Comparison of ENCODE assay signal across 17 cellular contexts in the genomic region with DNA sequence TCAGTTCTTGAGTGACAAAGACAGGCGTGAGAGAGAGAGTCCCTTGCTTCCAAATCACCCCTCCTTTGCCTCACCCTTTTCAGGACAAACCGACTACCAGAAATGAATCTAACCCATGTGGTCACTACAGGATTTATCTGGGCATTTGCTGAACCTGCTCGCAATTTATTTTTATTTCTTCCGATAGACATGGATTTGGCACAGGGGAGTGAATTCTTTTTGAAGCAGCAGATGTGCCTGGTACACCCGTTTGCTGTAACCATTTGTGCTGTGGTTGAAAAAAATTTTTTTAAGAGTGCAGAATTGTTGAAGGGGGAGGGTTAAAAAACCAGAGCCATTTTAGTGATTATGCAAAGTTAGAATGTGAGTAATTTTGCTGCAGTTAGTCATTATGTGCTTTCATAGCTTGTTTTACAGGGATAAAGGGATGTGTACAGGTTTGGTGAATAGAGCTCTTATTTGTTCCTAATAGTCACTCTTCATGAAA.
DNase-seq lines count a peak whose midpoint lies in the region; ATAC-seq and TF ChIP-seq lines count a peak whose summit lies in the region.
"Had no signal": no experiment of that assay in that cellular context is flagged by ENCODE, and none has a peak within 500 bp of the region (broad histone marks: within the 10 kb centered on the region; RNA-seq: fewer than 3 reads in every experiment).

No MANE protein-coding gene starts in this region.

- no peaks in the 10 kb centered on the region for H3K9me3 ChIP-seq in lung (ENCODE audit: control insufficient read depth in 2 of 2, insufficient read depth in 1 of 2, low read length in 1 of 2)
- H3K9me3 ChIP-seq: BLaER1 treated with 17β-estradiol and CSF1 and Interleukin-3, amounts not matched to agents 10 nM and 100 nM had no signal

- H3K4me1 Mint-ChIP-seq in chondrocyte (ENCODE audit: low read depth), result peaks cover 70% of the 10 kb centered on the region
- H3K4me1 Mint-ChIP-seq: stimulated activated naive CD8-positive, alpha-beta T cell treated with anti-CD3 and anti-CD28 coated beads, Interleukin-15, amount 100 ng/mL, for 72 hours had no signal

- H3K4me1 ChIP-seq in lung (ENCODE audit: control insufficient read depth in 2 of 2, insufficient read depth in 2 of 2, low read length in 2 of 2), result peaks cover 1 to 17% of the 10 kb centered on the region in 2 donors

- H3K27me3 ChIP-seq in lung (ENCODE audit: control insufficient read depth, insufficient read depth), result no peaks in the 10 kb centered on the region
- H3K27me3 ChIP-seq: BLaER1 treated with 17β-estradiol and CSF1 and Interleukin-3, amounts not matched to agents 10 nM and 100 nM had no signal

- DNase-seq in AG09319 (ENCODE audit: extremely low read depth, low read depth) (peak; percentile 43), NCI-H1048 (lab: John Stamatoyannopoulos, UW) (peak; percentile 24), chondrocyte (ENCODE audit: low spot score) (no peak), lung (ENCODE audit: low spot score) (no peak), superior temporal gyrus (ENCODE audit: extremely low spot score) (no peak), NCI-H187 treated with DMSO at 0.1 percent for 48 hours (lab: John Stamatoyannopoulos, UW) (no peak), GM13977 (ENCODE audit: low spot score) (no peak)
- DNase-seq: activated CD4-positive, alpha-beta T cell treated with anti-CD3 and anti-CD28 coated beads for 36 hours; H7; KG1; kidney; NCI-H524; stimulated activated CD4-positive, alpha-beta T cell treated with anti-CD3 and anti-CD28 coated beads, Interleukin-2, amount 100 ng/mL, for 48 hours; stimulated activated naive CD8-positive, alpha-beta T cell treated with anti-CD3 and anti-CD28 coated beads, Interleukin-15, amount 100 ng/mL, for 72 hours had no signal

- no peaks in the 10 kb centered on the region for H3K36me3 Mint-ChIP-seq in chondrocyte (ENCODE audit: low read depth)

- H3K36me3 ChIP-seq in lung (ENCODE audit: control insufficient read depth in 2 of 2, insufficient read depth in 2 of 2, low read length in 2 of 2), result no peaks in the 10 kb centered on the region
- H3K36me3 ChIP-seq: BLaER1 treated with 17β-estradiol and CSF1 and Interleukin-3, amounts not matched to agents 10 nM and 100 nM had no signal

- peak overlapping the region in 1 of 2 donors; percentile 53 for H3K27ac ChIP-seq in lung (ENCODE audit: low read depth in 1 of 2, low read length in 1 of 2)

- H3K4me3 ChIP-seq in lung, result no peak overlapping the region
- H3K4me3 ChIP-seq: BLaER1 treated with 17β-estradiol and CSF1 and Interleukin-3, amounts not matched to agents 10 nM and 100 nM had no signal

- no peaks in the 10 kb centered on the region for H3K9me3 Mint-ChIP-seq in chondrocyte (ENCODE audit: low read depth)
- H3K9me3 Mint-ChIP-seq: neural crest cell; stimulated activated naive CD8-positive, alpha-beta T cell treated with anti-CD3 and anti-CD28 coated beads, Interleukin-15, amount 100 ng/mL, for 72 hours had no signal

- peak overlapping the region; percentile 29 for H3K4me3 Mint-ChIP-seq in chondrocyte (ENCODE audit: unreplicated experiment)
- H3K4me3 Mint-ChIP-seq: activated CD4-positive, alpha-beta T cell treated with anti-CD3 and anti-CD28 coated beads for 36 hours; neural crest cell; stimulated activated naive CD8-positive, alpha-beta T cell treated with anti-CD3 and anti-CD28 coated beads, Interleukin-15, amount 100 ng/mL, for 72 hours had no signal

- peak; percentile 58 for ATAC-seq in lung (ENCODE audit: insufficient read depth, low FRiP score)
- ATAC-seq in HG02678 (IDR thresholded peaks at IDR 0.05; ENCODE audit: unreplicated experiment), result no peak
- ATAC-seq: activated CD4-positive, alpha-beta T cell treated with anti-CD3 and anti-CD28 coated beads for 36 hours; stimulated activated naive CD8-positive, alpha-beta T cell treated with anti-CD3 and anti-CD28 coated beads, Interleukin-15, amount 100 ng/mL, for 72 hours had no signal

- no peaks in the 10 kb centered on the region for H3K27me3 Mint-ChIP-seq in chondrocyte (ENCODE audit: low read depth)
- H3K27me3 Mint-ChIP-seq: activated CD4-positive, alpha-beta T cell treated with anti-CD3 and anti-CD28 coated beads for 36 hours; stimulated activated naive CD8-positive, alpha-beta T cell treated with anti-CD3 and anti-CD28 coated beads, Interleukin-15, amount 100 ng/mL, for 72 hours had no signal

- TF ChIP-seq CTCF in AG09319 (IDR thresholded peaks at IDR 0.05; ENCODE audit: low read depth, low read length), result no peak
- no peak for TF ChIP-seq CTCF in chondrocyte (IDR thresholded peaks at IDR 0.05)
- TF ChIP-seq CTCF in lung (IDR thresholded peaks at IDR 0.05; ENCODE audit: control extremely low read depth, extremely low read depth), result no peak
- no peak for TF ChIP-seq CTCF in GM13977 (IDR thresholded peaks at IDR 0.05; ENCODE audit: extremely low read depth, insufficient read depth, missing control alignments)

- peak overlapping the region; percentile 57 for H3K27ac Mint-ChIP-seq in chondrocyte (ENCODE audit: unreplicated experiment)
- H3K27ac Mint-ChIP-seq: activated CD4-positive, alpha-beta T cell treated with anti-CD3 and anti-CD28 coated beads for 36 hours; stimulated activated naive CD8-positive, alpha-beta T cell treated with anti-CD3 and anti-CD28 coated beads, Interleukin-15, amount 100 ng/mL, for 72 hours had no signal

- 75 to 90% methylated on average over 5 of the region's 5 CpGs for WGBS in lung, 2 donors

- in situ Hi-C loops in GM13977 (cut with MboI; ENCODE audit: low pct_unique_long_range_greater_than_20kb, low sequenced_read_pairs, unreplicated experiment), result no loop called here

Comparison
In these comparisons a context has a peak if more than half of its experiments do, and no peak if none do; other contexts are left out.
1. DNase-seq: peak in AG09319 (single experiment) and NCI-H1048 (single experiment); none in chondrocyte (single experiment), lung (single experiment), superior temporal gyrus (single experiment), NCI-H187 treated with DMSO at 0.1 percent for 48 hours (single experiment) and GM13977 (single experiment).